In the genomic region with DNA sequence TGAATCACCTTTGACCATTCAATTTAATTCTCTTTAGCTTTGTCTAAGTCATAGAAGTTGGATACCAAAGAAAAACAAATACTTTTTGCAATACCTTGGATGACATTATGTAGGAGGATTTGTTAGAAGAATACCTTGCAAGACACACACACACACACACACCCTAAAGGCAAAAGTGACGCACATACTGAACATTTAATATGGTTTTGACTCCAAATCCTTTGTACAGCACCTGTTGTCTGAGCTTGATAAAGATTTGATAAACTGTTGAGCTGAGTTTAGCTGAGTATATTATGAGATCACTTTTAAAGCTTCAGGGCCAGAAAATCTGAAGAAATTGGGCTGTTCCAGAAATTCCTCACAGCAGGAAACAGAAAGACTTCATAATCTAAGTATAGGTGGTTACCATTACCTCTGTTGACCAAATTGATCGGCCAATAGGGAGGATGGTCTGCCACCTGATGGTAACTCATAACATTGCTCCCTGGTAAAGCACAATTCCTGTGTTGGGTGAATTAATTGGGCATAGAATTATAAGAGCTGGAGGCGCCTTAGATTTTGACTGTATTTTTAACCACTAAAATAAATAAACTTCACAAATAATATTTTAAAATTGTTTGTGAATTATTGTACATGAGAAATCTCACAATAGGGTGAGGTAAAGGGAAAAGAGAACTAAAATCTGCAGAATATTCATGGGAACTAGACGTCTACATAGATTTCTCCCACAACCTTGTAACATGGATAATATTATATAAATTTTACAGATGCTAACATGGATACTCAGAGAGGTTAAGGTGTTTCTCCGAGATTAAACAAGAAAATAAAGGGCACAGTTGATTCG, we compare ENCODE assay signal across 8 cellular contexts.
DNase-seq lines count a peak whose midpoint lies in the region; ATAC-seq, FAIRE-seq and TF ChIP-seq lines count a peak whose summit lies in the region.

No MANE protein-coding gene starts in this region.

- peak; percentile 81 for FAIRE-seq in TTC549 (lab: Jason Lieb, UNC)

- H3K4me3 Mint-ChIP-seq in activated T-cell treated with anti-CD3 and anti-CD28 coated beads, Interleukin-2, amount 50 U/mL, for 24 hours, result no peak overlapping the region

- peak; percentile 77 for TF ChIP-seq RAD21 in Ishikawa (IDR thresholded peaks at IDR 0.05; ENCODE audit: low read depth)

- H3K79me2 ChIP-seq in parathyroid adenoma, result no peaks in the 10 kb centered on the region

- H3K36me3 Mint-ChIP-seq in activated T-cell treated with anti-CD3 and anti-CD28 coated beads, Interleukin-2, amount 50 U/mL, for 24 hours (ENCODE audit: low read depth), result no peaks in the 10 kb centered on the region

- H3K9me3 Mint-ChIP-seq in activated T-cell treated with anti-CD3 and anti-CD28 coated beads, Interleukin-2, amount 50 U/mL, for 24 hours, result no peaks in the 10 kb centered on the region

- no peak overlapping the region for H3K27ac ChIP-seq in parathyroid adenoma

- H3K4me3 ChIP-seq in parathyroid adenoma (ENCODE audit: low read depth, low read length), result no peak overlapping the region

- no peak overlapping the region for H3K27ac Mint-ChIP-seq in activated T-cell treated with anti-CD3 and anti-CD28 coated beads, Interleukin-2, amount 50 U/mL, for 24 hours

- peak; percentile 16 for DNase-seq in activated gamma-delta T cell treated with Interleukin-2 at 50 U/mL for 16 hours
- DNase-seq in activated gamma-delta T cell (lab: John Stamatoyannopoulos, UW), result no peak
- DNase-seq in fibroblast of peridontal ligament (ENCODE audit: extremely low read depth), result peak; percentile 69
- DNase-seq in activated T-cell treated with anti-CD3 and anti-CD28 coated beads, Interleukin-2, amount 50 U/mL, for 24 hours, result no peak

- H3K27me3 ChIP-seq in parathyroid adenoma (ENCODE audit: control insufficient read depth, insufficient read depth, low read length), result no peaks in the 10 kb centered on the region

- peaks cover 5% of the 10 kb centered on the region for H3K27me3 Mint-ChIP-seq in activated T-cell treated with anti-CD3 and anti-CD28 coated beads, Interleukin-2, amount 50 U/mL, for 24 hours

- H3K9me3 ChIP-seq in parathyroid adenoma (ENCODE audit: control insufficient read depth, low read length), result no peaks in the 10 kb centered on the region

- no peak overlapping the region for H3K4me2 ChIP-seq in parathyroid adenoma (ENCODE audit: low read length)

- H3K4me1 ChIP-seq in parathyroid adenoma, result no peaks in the 10 kb centered on the region

- peak; percentile 68 for TF ChIP-seq CTCF in parathyroid adenoma (IDR thresholded peaks at IDR 0.05)

- no peaks in the 10 kb centered on the region for H3K4me1 Mint-ChIP-seq in activated T-cell treated with anti-CD3 and anti-CD28 coated beads, Interleukin-2, amount 50 U/mL, for 24 hours (ENCODE audit: low read depth)

- ATAC-seq in GM21447 (IDR thresholded peaks at IDR 0.05; ENCODE audit: unreplicated experiment), result peak; percentile 94

- no peaks in the 10 kb centered on the region for H3K36me3 ChIP-seq in parathyroid adenoma (ENCODE audit: control insufficient read depth, insufficient read depth, low read length)

- no peak overlapping the region for H3K9ac ChIP-seq in parathyroid adenoma

- no peak for TF ChIP-seq EP300 in Ishikawa (IDR thresholded peaks at IDR 0.05; ENCODE audit: borderline replicate concordance)

- H2AFZ ChIP-seq in parathyroid adenoma, result no peak overlapping the region

TF ChIP-seq in Ishikawa, 13 proteins besides CTCF, POLR2A, EP300 and RAD21:
- no peak for TF ChIP-seq FOXM1 (IDR thresholded peaks at IDR 0.05; ENCODE audit: borderline replicate concordance, low read depth)
- TF ChIP-seq TEAD4 (IDR thresholded peaks at IDR 0.05), result no peak
- no peak for TF ChIP-seq TAF1 (IDR thresholded peaks at IDR 0.05; ENCODE audit: low read depth)
- no peak for TF ChIP-seq TCF12 (IDR thresholded peaks at IDR 0.05; ENCODE audit: low read depth)
- TF ChIP-seq, protein P1, sequence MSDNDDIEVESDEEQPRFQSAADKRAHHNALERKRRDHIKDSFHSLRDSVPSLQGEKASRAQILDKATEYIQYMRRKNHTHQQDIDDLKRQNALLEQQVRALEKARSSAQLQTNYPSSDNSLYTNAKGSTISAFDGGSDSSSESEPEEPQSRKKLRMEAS (IDR thresholded peaks at IDR 0.05), result no peak
- no peak for TF ChIP-seq ZBTB7A (IDR thresholded peaks at IDR 0.05; ENCODE audit: low read depth)
- no peak for TF ChIP-seq CEBPB (IDR thresholded peaks at IDR 0.05)
- no peak for TF ChIP-seq EGR1 (IDR thresholded peaks at IDR 0.05)
- TF ChIP-seq, protein P2, sequence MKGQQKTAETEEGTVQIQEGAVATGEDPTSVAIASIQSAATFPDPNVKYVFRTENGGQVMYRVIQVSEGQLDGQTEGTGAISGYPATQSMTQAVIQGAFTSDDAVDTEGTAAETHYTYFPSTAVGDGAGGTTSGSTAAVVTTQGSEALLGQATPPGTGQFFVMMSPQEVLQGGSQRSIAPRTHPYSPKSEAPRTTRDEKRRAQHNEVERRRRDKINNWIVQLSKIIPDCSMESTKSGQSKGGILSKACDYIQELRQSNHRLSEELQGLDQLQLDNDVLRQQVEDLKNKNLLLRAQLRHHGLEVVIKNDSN (IDR thresholded peaks at IDR 0.05), result no peak
- TF ChIP-seq CREB1 (IDR thresholded peaks at IDR 0.05; ENCODE audit: low read depth), result no peak
- TF ChIP-seq, protein P3, sequence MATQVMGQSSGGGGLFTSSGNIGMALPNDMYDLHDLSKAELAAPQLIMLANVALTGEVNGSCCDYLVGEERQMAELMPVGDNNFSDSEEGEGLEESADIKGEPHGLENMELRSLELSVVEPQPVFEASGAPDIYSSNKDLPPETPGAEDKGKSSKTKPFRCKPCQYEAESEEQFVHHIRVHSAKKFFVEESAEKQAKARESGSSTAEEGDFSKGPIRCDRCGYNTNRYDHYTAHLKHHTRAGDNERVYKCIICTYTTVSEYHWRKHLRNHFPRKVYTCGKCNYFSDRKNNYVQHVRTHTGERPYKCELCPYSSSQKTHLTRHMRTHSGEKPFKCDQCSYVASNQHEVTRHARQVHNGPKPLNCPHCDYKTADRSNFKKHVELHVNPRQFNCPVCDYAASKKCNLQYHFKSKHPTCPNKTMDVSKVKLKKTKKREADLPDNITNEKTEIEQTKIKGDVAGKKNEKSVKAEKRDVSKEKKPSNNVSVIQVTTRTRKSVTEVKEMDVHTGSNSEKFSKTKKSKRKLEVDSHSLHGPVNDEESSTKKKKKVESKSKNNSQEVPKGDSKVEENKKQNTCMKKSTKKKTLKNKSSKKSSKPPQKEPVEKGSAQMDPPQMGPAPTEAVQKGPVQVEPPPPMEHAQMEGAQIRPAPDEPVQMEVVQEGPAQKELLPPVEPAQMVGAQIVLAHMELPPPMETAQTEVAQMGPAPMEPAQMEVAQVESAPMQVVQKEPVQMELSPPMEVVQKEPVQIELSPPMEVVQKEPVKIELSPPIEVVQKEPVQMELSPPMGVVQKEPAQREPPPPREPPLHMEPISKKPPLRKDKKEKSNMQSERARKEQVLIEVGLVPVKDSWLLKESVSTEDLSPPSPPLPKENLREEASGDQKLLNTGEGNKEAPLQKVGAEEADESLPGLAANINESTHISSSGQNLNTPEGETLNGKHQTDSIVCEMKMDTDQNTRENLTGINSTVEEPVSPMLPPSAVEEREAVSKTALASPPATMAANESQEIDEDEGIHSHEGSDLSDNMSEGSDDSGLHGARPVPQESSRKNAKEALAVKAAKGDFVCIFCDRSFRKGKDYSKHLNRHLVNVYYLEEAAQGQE (IDR thresholded peaks at IDR 0.05; ENCODE audit: low read depth), result no peak
- no peak for TF ChIP-seq YY1 (IDR thresholded peaks at IDR 0.05; ENCODE audit: low read depth)

Comparison
In these comparisons a context has a peak if more than half of its experiments do, and no peak if none do; other contexts are left out.
1. DNase-seq: peak in activated gamma-delta T cell treated with Interleukin-2 at 50 U/mL for 16 hours (single experiment) and fibroblast of peridontal ligament (single experiment); none in activated gamma-delta T cell (single experiment) and activated T-cell treated with anti-CD3 and anti-CD28 coated beads, Interleukin-2, amount 50 U/mL, for 24 hours (single experiment).